ENCODE assay signal across 1 cellular context in genomic region chr7:100612730-100613446, GRCh38.
A peak's percentile ranks its signal among the peaks of the same experiment; 100 is the strongest.
TF ChIP-seq lines count a peak whose summit lies in the region.

No MANE protein-coding gene starts in this region.

TF ChIP-seq in SK-N-SH, 30 proteins besides CTCF, POLR2A, EP300 and RAD21 (continued from another document):
- no peak for TF ChIP-seq IRF3 (IDR thresholded peaks at IDR 0.05; ENCODE audit: low read depth, low read length)
- peak; percentile 30; the same call in 1 of the 2 replicates for TF ChIP-seq SMC3 (IDR thresholded peaks at IDR 0.05; ENCODE audit: low read depth, low read length)
- TF ChIP-seq NFIC (IDR thresholded peaks at IDR 0.05; ENCODE audit: borderline replicate concordance): no peak
- peak; percentile 17; the same call in 1 of the 2 replicates for TF ChIP-seq MAX (IDR thresholded peaks at IDR 0.05; ENCODE audit: low read depth)
- no peak for TF ChIP-seq RXRA (IDR thresholded peaks at IDR 0.05; ENCODE audit: borderline replicate concordance, low read depth)
- no peak for TF ChIP-seq PBX3 (IDR thresholded peaks at IDR 0.05)
- TF ChIP-seq FOXJ3 (CRISPR knock-in tag; IDR thresholded peaks at IDR 0.05): no peak
- no peak for TF ChIP-seq REST (IDR thresholded peaks at IDR 0.05; ENCODE audit: low read depth, low read length)
